8 cellular contexts compared by ENCODE assay signal in genomic region chr9:121651295-121652036, GRCh38. TPM values are rescaled to one million over a fixed set of nuclear protein-coding genes. Genes with fewer than 3 reads are reported as not detected.
DNase-seq lines count a peak whose midpoint lies in the region; ATAC-seq and TF ChIP-seq lines count a peak whose summit lies in the region.

Gene DAB2IP, plus strand, starts transcription at chr9:121651634. Its CDS starts 142 bp downstream, at chr9:121651776.

- peak within 1 kb of the TSS; percentile 98 for H3K4me2 ChIP-seq in BLaER1

- no peak within 1 kb of the TSS for H3K27ac Mint-ChIP-seq in activated naive CD8-positive, alpha-beta T cell treated with anti-CD3 and anti-CD28 coated beads for 36 hours

- POLR2A ChIA-PET in GM10248 (lab: Yijun Ruan, JAX) = no interaction called here

- in situ Hi-C loops in KBM-7 (cut with MboI; ENCODE audit: low pct_unique_long_range_greater_than_20kb, low sequenced_read_pairs) = no loop called here

- peak within 1 kb of the TSS; percentile 69 for H3K27ac ChIP-seq in BLaER1

- H4K20me1 ChIP-seq in BLaER1 = peaks cover 31% of the 10 kb centered on the region

- intact Hi-C loops in Right ventricle myocardium superior (cut with DNase I) = no loop called here

- no peaks in the 10 kb centered on the region for H3K36me3 ChIP-seq in BLaER1

- peaks cover 14% of the 10 kb centered on the region for H3K4me1 Mint-ChIP-seq in activated naive CD8-positive, alpha-beta T cell treated with anti-CD3 and anti-CD28 coated beads for 36 hours

- H3K36me3 Mint-ChIP-seq in activated naive CD8-positive, alpha-beta T cell treated with anti-CD3 and anti-CD28 coated beads for 36 hours = no peaks in the 10 kb centered on the region

- peaks cover 40% of the 10 kb centered on the region for H3K27me3 ChIP-seq in BLaER1

- no peaks in the 10 kb centered on the region for H3K9me3 Mint-ChIP-seq in activated naive CD8-positive, alpha-beta T cell treated with anti-CD3 and anti-CD28 coated beads for 36 hours

- peaks cover 61% of the 10 kb centered on the region for H3K27me3 Mint-ChIP-seq in activated naive CD8-positive, alpha-beta T cell treated with anti-CD3 and anti-CD28 coated beads for 36 hours

- peaks cover 63% of the 10 kb centered on the region for H3K4me1 ChIP-seq in BLaER1

- peak; percentile 74 for ATAC-seq in Right ventricle myocardium superior (ENCODE audit: poor library complexity)
- peak; percentile 76 for ATAC-seq in omental fat pad (ENCODE audit: low FRiP score)

- peak within 1 kb of the TSS; percentile 82 for H3K9ac ChIP-seq in BLaER1

- TF ChIP-seq CTCF in omental fat pad (IDR thresholded peaks at IDR 0.05) = no peak
- TF ChIP-seq CTCF in GM10248 (IDR thresholded peaks at IDR 0.05; ENCODE audit: control extremely low read depth, extremely low read depth, low read depth, missing control alignments) = no peak

- DNase-seq in KBM-7 (peak; percentile 52), Right ventricle myocardium superior (peak; percentile 77), omental fat pad (ENCODE audit: low spot score) (no peak), H4 (ENCODE audit: low spot score) (no peak), T1000 (lab: John Stamatoyannopoulos, UW) (no peak), GM10248 (ENCODE audit: extremely low spot score) (no peak)
- peak; percentile 22 for DNase-seq in activated naive CD8-positive, alpha-beta T cell treated with anti-CD3 and anti-CD28 coated beads for 36 hours

- peak within 1 kb of the TSS; percentile 55 for H3K4me3 Mint-ChIP-seq in activated naive CD8-positive, alpha-beta T cell treated with anti-CD3 and anti-CD28 coated beads for 36 hours

- H3K4me3 ChIP-seq in BLaER1 = peak within 1 kb of the TSS; percentile 82

- CTCF ChIA-PET in GM10248 (lab: Yijun Ruan, JAX) = no interaction called here

- H3K9me3 ChIP-seq in BLaER1 = no peaks in the 10 kb centered on the region

RNA-seq across cellular contexts. Expression of gene DAB2IP, which starts in this region (rescaled TPM):
- total RNA-seq in activated naive CD8-positive, alpha-beta T cell treated with anti-CD3 and anti-CD28 coated beads for 36 hours = under 1 TPM; 0.18 to 0.33 TPM
- total RNA-seq in Right ventricle myocardium superior = 44.7 TPM
- total RNA-seq in omental fat pad = 10 to 100 TPM; 19.2 to 45.4 (median 34.8) TPM
- total RNA-seq in H4 (2014; rRNA removed; shearing (Covaris generic)) = 5.3 and 8.4 TPM in 2 replicates

Comparison
In these comparisons a context has a peak if more than half of its experiments do, and no peak if none do; other contexts are left out.
1. Peak in DNase-seq in activated naive CD8-positive, alpha-beta T cell treated with anti-CD3 and anti-CD28 coated beads for 36 hours; RNA of the gene not detected or under 1 TPM.
2. DNase-seq: peak in KBM-7 (single experiment) and Right ventricle myocardium superior (single experiment); none in omental fat pad (single experiment), H4 (single experiment), T1000 (single experiment) and GM10248 (single experiment).